1 cellular context compared by ENCODE assay signal in the genomic region with DNA sequence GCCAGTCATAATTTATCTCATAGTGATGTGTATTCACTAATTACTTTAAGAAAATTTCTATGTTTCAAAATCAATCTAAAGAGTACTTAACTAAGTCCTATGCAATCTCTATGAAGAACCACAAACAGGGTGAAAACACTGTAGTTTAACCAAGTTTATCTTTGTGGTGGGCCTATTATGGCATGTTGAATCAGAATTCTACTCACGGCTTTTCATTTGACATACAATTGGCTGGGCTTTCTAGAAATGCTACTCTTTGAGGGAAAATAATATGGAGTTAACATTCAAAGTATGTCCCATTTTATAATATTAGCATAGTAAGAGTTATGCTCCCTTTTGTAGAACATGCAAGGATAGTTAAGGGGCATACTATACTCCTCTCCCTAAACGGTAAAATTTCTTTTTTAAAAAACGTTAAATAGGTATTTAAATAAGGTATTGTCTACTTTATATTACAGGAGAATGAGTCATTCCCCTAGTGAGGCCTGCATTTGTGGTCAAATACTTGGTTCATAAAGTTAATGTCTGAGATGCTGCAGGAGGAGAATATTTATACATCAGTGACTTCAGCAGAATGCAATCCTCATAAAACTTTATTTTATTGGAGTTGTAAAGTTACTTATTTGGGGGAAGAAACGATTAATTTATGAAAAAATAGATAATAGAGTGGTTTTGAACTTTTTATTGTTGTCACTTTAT.
TF ChIP-seq lines count a peak whose summit lies in the region.

No MANE protein-coding gene starts in this region.

TF ChIP-seq in IMR-90, 13 proteins besides CTCF, POLR2A, EP300 and RAD21 (continued from another document):
- no peak for TF ChIP-seq BHLHE40 (IDR thresholded peaks at IDR 0.05; ENCODE audit: low read depth, low read length)
- TF ChIP-seq CEBPB (IDR thresholded peaks at IDR 0.05; ENCODE audit: low read depth, low read length) = no peak
- TF ChIP-seq SMC3 (IDR thresholded peaks at IDR 0.05; ENCODE audit: low read depth, low read length) = no peak
- TF ChIP-seq, protein P1, sequence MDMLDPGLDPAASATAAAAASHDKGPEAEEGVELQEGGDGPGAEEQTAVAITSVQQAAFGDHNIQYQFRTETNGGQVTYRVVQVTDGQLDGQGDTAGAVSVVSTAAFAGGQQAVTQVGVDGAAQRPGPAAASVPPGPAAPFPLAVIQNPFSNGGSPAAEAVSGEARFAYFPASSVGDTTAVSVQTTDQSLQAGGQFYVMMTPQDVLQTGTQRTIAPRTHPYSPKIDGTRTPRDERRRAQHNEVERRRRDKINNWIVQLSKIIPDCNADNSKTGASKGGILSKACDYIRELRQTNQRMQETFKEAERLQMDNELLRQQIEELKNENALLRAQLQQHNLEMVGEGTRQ (IDR thresholded peaks at IDR 0.05; ENCODE audit: low read depth, low read length) = no peak
- no peak for TF ChIP-seq NFE2L2 (IDR thresholded peaks at IDR 0.05; ENCODE audit: low read depth, low read length)
- TF ChIP-seq MXI1 (IDR thresholded peaks at IDR 0.05; ENCODE audit: borderline replicate concordance, low read depth, low read length) = no peak
- no peak for TF ChIP-seq MAZ (IDR thresholded peaks at IDR 0.05; ENCODE audit: borderline replicate concordance, low read depth, low read length)
- TF ChIP-seq CHD1 (IDR thresholded peaks at IDR 0.05; ENCODE audit: low read depth, low read length) = no peak
- no peak for TF ChIP-seq MAFK (IDR thresholded peaks at IDR 0.05; ENCODE audit: low read depth, low read length)
- no peak for TF ChIP-seq RFX5 (IDR thresholded peaks at IDR 0.05; ENCODE audit: low read depth, low read length)
- TF ChIP-seq RCOR1 (IDR thresholded peaks at IDR 0.05; ENCODE audit: insufficient replicate concordance, low read length) = no peak
